ENCODE assay signal across 1 cellular context in the genomic region with DNA sequence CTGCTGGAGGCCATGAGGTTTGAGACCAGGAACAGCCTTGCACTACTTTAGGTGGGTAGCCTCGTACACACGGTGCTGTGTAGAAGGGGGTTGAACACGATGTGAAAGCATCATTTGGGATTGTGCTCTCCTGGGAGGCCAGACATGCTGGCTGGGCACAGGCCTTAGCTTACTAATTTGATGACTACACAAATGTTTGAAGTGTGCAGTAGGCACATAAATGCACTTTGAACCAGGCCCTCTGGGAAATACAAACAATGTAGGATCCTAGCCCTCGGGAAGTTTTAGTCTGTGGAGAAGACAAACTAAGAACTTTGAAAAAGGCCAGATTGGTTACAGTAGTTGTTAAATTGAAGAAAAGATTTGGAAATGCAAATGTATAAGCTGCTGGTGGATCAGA.
TF ChIP-seq lines count a peak whose summit lies in the region.

No MANE protein-coding gene starts in this region.

TF ChIP-seq in HepG2, 621 proteins besides CTCF, POLR2A, EP300 and RAD21 (continued from another document and continues in another):
- TF ChIP-seq, protein P1, sequence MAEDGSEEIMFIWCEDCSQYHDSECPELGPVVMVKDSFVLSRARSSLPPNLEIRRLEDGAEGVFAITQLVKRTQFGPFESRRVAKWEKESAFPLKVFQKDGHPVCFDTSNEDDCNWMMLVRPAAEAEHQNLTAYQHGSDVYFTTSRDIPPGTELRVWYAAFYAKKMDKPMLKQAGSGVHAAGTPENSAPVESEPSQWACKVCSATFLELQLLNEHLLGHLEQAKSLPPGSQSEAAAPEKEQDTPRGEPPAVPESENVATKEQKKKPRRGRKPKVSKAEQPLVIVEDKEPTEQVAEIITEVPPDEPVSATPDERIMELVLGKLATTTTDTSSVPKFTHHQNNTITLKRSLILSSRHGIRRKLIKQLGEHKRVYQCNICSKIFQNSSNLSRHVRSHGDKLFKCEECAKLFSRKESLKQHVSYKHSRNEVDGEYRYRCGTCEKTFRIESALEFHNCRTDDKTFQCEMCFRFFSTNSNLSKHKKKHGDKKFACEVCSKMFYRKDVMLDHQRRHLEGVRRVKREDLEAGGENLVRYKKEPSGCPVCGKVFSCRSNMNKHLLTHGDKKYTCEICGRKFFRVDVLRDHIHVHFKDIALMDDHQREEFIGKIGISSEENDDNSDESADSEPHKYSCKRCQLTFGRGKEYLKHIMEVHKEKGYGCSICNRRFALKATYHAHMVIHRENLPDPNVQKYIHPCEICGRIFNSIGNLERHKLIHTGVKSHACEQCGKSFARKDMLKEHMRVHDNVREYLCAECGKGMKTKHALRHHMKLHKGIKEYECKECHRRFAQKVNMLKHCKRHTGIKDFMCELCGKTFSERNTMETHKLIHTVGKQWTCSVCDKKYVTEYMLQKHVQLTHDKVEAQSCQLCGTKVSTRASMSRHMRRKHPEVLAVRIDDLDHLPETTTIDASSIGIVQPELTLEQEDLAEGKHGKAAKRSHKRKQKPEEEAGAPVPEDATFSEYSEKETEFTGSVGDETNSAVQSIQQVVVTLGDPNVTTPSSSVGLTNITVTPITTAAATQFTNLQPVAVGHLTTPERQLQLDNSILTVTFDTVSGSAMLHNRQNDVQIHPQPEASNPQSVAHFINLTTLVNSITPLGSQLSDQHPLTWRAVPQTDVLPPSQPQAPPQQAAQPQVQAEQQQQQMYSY (CRISPR knock-in tag; IDR thresholded peaks at IDR 0.05), result no peak
- TF ChIP-seq ZNF563 (CRISPR knock-in tag; IDR thresholded peaks at IDR 0.05) (no peak), ZNF776 (CRISPR knock-in tag; IDR thresholded peaks at IDR 0.05) (no peak), SP5 (CRISPR knock-in tag; IDR thresholded peaks at IDR 0.05; ENCODE audit: borderline replicate concordance, low read depth) (no peak), ZNF766 (CRISPR knock-in tag; IDR thresholded peaks at IDR 0.05; ENCODE audit: borderline replicate concordance) (no peak), ZNF468 (CRISPR knock-in tag; IDR thresholded peaks at IDR 0.05) (no peak), JUN (CRISPR knock-in tag; IDR thresholded peaks at IDR 0.05) (no peak), CCDC6 (CRISPR knock-in tag; IDR thresholded peaks at IDR 0.05) (no peak), ZFP41 (CRISPR knock-in tag; IDR thresholded peaks at IDR 0.05; ENCODE audit: borderline replicate concordance) (no peak), ZNF773 (CRISPR knock-in tag; IDR thresholded peaks at IDR 0.05; ENCODE audit: borderline replicate concordance) (no peak), MYNN (CRISPR knock-in tag; IDR thresholded peaks at IDR 0.05; ENCODE audit: low read depth) (no peak), MYC (CRISPR knock-in tag; IDR thresholded peaks at IDR 0.05; ENCODE audit: borderline replicate concordance) (no peak), CREB1 (IDR thresholded peaks at IDR 0.05) (no peak), CREB1 (CRISPR knock-in tag; IDR thresholded peaks at IDR 0.05) (no peak), ZC3H13 (CRISPR knock-in tag; IDR thresholded peaks at IDR 0.05) (no peak), SIN3B (IDR thresholded peaks at IDR 0.05; ENCODE audit: low read length) (no peak), MXI1 (IDR thresholded peaks at IDR 0.05; ENCODE audit: borderline replicate concordance, low read depth, low read length) (no peak), BCL6 (CRISPR knock-in tag; IDR thresholded peaks at IDR 0.05) (peak; percentile 70), HMG20A (CRISPR knock-in tag; IDR thresholded peaks at IDR 0.05; ENCODE audit: borderline replicate concordance) (no peak), DNMT1 (CRISPR knock-in tag; IDR thresholded peaks at IDR 0.05) (no peak), FOXJ3 (CRISPR knock-in tag; IDR thresholded peaks at IDR 0.05; ENCODE audit: borderline replicate concordance) (no peak), POLR2AphosphoS2 (IDR thresholded peaks at IDR 0.05; ENCODE audit: low read depth, low read length) (no peak), ZMYM2 (CRISPR knock-in tag; IDR thresholded peaks at IDR 0.05) (no peak), MAFF (IDR thresholded peaks at IDR 0.05; ENCODE audit: low read depth, low read length) (peak; percentile 93), HNF4G (IDR thresholded peaks at IDR 0.05; ENCODE audit: borderline replicate concordance, low read depth, low read length) (peak; percentile 23; the same call in 1 of the 2 replicates), HNF4G (CRISPR knock-in tag; IDR thresholded peaks at IDR 0.05; ENCODE audit: borderline replicate concordance, low read depth) (no peak), SAP130 (CRISPR knock-in tag; IDR thresholded peaks at IDR 0.05; ENCODE audit: low read depth) (0 out of 2 replicates have a peak, but pooled peaks have one; percentile 18), PPARG (CRISPR knock-in tag; conservative IDR thresholded peaks at IDR 0.05) (0 out of 2 replicates have a peak, but pooled peaks have one; percentile 38), ZNF703 (CRISPR knock-in tag; IDR thresholded peaks at IDR 0.05; ENCODE audit: borderline replicate concordance) (no peak), SRF (IDR thresholded peaks at IDR 0.05; ENCODE audit: low read depth, low read length) (no peak), ELF1 (CRISPR knock-in tag; IDR thresholded peaks at IDR 0.05) (no peak), TAF1 (CRISPR knock-in tag; IDR thresholded peaks at IDR 0.05) (no peak), ZFP36L2 (CRISPR knock-in tag; IDR thresholded peaks at IDR 0.05) (no peak), ZNF562 (CRISPR knock-in tag; IDR thresholded peaks at IDR 0.05; ENCODE audit: borderline replicate concordance) (no peak), ZNF746 (CRISPR knock-in tag; IDR thresholded peaks at IDR 0.05) (no peak), MED8 (CRISPR knock-in tag; IDR thresholded peaks at IDR 0.05; ENCODE audit: insufficient replicate concordance) (no peak)
- TF ChIP-seq, protein P2, sequence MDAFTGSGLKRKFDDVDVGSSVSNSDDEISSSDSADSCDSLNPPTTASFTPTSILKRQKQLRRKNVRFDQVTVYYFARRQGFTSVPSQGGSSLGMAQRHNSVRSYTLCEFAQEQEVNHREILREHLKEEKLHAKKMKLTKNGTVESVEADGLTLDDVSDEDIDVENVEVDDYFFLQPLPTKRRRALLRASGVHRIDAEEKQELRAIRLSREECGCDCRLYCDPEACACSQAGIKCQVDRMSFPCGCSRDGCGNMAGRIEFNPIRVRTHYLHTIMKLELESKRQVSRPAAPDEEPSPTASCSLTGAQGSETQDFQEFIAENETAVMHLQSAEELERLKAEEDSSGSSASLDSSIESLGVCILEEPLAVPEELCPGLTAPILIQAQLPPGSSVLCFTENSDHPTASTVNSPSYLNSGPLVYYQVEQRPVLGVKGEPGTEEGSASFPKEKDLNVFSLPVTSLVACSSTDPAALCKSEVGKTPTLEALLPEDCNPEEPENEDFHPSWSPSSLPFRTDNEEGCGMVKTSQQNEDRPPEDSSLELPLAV (CRISPR knock-in tag; conservative IDR thresholded peaks at IDR 0.05; ENCODE audit: low read depth), result no peak
- TF ChIP-seq, protein P3, sequence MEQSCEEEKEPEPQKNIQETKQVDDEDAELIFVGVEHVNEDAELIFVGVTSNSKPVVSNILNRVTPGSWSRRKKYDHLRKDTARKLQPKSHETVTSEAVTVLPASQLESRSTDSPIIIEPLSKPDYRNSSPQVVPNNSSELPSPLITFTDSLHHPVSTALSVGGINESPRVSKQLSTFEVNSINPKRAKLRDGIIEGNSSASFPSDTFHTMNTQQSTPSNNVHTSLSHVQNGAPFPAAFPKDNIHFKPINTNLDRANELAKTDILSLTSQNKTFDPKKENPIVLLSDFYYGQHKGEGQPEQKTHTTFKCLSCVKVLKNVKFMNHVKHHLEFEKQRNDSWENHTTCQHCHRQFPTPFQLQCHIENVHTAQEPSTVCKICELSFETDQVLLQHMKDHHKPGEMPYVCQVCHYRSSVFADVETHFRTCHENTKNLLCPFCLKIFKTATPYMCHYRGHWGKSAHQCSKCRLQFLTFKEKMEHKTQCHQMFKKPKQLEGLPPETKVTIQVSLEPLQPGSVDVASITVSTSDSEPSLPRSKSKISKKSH (CRISPR knock-in tag; IDR thresholded peaks at IDR 0.05; ENCODE audit: borderline replicate concordance), result no peak
- TF ChIP-seq, protein P4, sequence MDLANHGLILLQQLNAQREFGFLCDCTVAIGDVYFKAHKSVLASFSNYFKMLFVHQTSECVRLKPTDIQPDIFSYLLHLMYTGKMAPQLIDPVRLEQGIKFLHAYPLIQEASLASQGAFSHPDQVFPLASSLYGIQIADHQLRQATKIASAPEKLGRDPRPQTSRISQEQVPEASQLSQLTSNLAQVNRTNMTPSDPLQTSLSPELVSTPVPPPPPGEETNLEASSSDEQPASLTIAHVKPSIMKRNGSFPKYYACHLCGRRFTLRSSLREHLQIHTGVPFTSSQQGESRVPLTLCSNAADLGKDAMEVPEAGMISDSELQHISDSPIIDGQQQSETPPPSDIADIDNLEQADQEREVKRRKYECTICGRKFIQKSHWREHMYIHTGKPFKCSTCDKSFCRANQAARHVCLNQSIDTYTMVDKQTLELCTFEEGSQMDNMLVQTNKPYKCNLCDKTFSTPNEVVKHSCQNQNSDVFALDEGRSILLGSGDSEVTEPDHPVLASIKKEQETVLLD (CRISPR knock-in tag; IDR thresholded peaks at IDR 0.05; ENCODE audit: low read depth), result no peak
- TF ChIP-seq, protein P5, sequence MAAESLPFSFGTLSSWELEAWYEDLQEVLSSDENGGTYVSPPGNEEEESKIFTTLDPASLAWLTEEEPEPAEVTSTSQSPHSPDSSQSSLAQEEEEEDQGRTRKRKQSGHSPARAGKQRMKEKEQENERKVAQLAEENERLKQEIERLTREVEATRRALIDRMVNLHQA (CRISPR knock-in tag; IDR thresholded peaks at IDR 0.05), result no peak
- TF ChIP-seq, protein P6, sequence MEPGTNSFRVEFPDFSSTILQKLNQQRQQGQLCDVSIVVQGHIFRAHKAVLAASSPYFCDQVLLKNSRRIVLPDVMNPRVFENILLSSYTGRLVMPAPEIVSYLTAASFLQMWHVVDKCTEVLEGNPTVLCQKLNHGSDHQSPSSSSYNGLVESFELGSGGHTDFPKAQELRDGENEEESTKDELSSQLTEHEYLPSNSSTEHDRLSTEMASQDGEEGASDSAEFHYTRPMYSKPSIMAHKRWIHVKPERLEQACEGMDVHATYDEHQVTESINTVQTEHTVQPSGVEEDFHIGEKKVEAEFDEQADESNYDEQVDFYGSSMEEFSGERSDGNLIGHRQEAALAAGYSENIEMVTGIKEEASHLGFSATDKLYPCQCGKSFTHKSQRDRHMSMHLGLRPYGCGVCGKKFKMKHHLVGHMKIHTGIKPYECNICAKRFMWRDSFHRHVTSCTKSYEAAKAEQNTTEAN (CRISPR knock-in tag; conservative IDR thresholded peaks at IDR 0.05), result no peak
- TF ChIP-seq, protein P7, sequence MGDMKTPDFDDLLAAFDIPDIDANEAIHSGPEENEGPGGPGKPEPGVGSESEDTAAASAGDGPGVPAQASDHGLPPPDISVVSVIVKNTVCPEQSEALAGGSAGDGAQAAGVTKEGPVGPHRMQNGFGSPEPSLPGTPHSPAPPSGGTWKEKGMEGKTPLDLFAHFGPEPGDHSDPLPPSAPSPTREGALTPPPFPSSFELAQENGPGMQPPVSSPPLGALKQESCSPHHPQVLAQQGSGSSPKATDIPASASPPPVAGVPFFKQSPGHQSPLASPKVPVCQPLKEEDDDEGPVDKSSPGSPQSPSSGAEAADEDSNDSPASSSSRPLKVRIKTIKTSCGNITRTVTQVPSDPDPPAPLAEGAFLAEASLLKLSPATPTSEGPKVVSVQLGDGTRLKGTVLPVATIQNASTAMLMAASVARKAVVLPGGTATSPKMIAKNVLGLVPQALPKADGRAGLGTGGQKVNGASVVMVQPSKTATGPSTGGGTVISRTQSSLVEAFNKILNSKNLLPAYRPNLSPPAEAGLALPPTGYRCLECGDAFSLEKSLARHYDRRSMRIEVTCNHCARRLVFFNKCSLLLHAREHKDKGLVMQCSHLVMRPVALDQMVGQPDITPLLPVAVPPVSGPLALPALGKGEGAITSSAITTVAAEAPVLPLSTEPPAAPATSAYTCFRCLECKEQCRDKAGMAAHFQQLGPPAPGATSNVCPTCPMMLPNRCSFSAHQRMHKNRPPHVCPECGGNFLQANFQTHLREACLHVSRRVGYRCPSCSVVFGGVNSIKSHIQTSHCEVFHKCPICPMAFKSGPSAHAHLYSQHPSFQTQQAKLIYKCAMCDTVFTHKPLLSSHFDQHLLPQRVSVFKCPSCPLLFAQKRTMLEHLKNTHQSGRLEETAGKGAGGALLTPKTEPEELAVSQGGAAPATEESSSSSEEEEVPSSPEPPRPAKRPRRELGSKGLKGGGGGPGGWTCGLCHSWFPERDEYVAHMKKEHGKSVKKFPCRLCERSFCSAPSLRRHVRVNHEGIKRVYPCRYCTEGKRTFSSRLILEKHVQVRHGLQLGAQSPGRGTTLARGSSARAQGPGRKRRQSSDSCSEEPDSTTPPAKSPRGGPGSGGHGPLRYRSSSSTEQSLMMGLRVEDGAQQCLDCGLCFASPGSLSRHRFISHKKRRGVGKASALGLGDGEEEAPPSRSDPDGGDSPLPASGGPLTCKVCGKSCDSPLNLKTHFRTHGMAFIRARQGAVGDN (CRISPR knock-in tag; IDR thresholded peaks at IDR 0.05), result no peak
- TF ChIP-seq, protein P8, sequence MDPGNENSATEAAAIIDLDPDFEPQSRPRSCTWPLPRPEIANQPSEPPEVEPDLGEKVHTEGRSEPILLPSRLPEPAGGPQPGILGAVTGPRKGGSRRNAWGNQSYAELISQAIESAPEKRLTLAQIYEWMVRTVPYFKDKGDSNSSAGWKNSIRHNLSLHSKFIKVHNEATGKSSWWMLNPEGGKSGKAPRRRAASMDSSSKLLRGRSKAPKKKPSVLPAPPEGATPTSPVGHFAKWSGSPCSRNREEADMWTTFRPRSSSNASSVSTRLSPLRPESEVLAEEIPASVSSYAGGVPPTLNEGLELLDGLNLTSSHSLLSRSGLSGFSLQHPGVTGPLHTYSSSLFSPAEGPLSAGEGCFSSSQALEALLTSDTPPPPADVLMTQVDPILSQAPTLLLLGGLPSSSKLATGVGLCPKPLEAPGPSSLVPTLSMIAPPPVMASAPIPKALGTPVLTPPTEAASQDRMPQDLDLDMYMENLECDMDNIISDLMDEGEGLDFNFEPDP (CRISPR knock-in tag; conservative IDR thresholded peaks at IDR 0.05), result no peak
- TF ChIP-seq, protein P9, sequence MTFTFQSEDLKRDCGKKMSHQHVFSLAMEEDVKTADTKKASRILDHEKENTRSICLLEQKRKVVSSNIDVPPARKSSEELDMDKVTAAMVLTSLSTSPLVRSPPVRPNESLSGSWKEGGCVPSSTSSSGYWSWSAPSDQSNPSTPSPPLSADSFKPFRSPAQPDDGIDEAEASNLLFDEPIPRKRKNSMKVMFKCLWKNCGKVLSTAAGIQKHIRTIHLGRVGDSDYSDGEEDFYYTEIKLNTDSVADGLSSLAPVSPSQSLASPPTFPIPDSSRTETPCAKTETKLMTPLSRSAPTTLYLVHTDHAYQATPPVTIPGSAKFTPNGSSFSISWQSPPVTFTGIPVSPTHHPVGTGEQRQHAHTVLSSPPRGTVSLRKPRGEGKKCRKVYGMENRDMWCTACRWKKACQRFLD (CRISPR knock-in tag; IDR thresholded peaks at IDR 0.05; ENCODE audit: borderline replicate concordance), result no peak
- TF ChIP-seq, protein P10, sequence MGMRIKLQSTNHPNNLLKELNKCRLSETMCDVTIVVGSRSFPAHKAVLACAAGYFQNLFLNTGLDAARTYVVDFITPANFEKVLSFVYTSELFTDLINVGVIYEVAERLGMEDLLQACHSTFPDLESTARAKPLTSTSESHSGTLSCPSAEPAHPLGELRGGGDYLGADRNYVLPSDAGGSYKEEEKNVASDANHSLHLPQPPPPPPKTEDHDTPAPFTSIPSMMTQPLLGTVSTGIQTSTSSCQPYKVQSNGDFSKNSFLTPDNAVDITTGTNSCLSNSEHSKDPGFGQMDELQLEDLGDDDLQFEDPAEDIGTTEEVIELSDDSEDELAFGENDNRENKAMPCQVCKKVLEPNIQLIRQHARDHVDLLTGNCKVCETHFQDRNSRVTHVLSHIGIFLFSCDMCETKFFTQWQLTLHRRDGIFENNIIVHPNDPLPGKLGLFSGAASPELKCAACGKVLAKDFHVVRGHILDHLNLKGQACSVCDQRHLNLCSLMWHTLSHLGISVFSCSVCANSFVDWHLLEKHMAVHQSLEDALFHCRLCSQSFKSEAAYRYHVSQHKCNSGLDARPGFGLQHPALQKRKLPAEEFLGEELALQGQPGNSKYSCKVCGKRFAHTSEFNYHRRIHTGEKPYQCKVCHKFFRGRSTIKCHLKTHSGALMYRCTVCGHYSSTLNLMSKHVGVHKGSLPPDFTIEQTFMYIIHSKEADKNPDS (CRISPR knock-in tag; IDR thresholded peaks at IDR 0.05), result no peak
